28 cellular contexts compared by ENCODE assay signal in the genomic region with DNA sequence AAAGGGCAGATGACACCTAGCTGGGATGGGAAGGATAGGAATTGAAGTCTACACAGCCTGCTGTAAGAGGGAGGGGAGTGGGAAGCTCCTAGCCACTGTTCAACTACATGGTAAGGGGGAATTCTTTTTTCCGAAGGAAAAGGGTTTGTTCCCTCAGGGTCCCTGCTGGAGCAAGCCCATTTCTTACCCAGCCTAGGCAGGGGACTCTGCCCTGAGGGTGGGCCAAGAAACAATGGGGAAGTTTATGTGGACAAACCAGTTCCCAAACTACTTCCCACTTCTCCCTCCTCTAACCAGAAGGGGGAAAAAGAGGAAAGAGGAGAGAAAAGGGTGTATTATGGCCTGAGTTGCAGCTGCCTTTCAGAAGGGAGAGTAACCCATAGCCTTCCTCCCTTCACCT. TPM values are rescaled to one million over a fixed set of nuclear protein-coding genes. Genes with fewer than 3 reads are reported as not detected.
"Had no signal": no experiment of that assay in that cellular context is flagged by ENCODE, and none has a peak within 500 bp of the region (broad histone marks: within the 10 kb centered on the region; RNA-seq: fewer than 3 reads in every experiment).

No MANE protein-coding gene starts in this region.

- FAIRE-seq: bronchial epithelial cell had no signal

- H3K27me3 Mint-ChIP-seq: activated CD8-positive, alpha-beta T cell treated with anti-CD3 and anti-CD28 coated beads for 36 hours; activated naive CD4-positive, alpha-beta T cell treated with anti-CD3 and anti-CD28 coated beads, Interleukin-2, amount 50 U/mL, for 24 hours; central memory CD8-positive, alpha-beta T cell had no signal

- H3K4me3 Mint-ChIP-seq: activated CD8-positive, alpha-beta T cell treated with anti-CD3 and anti-CD28 coated beads for 36 hours; activated naive CD4-positive, alpha-beta T cell treated with anti-CD3 and anti-CD28 coated beads, Interleukin-2, amount 50 U/mL, for 24 hours; activated T-cell treated with anti-CD3 and anti-CD28 coated beads, Interleukin-2, amount 50 U/mL, for 72 hours; central memory CD8-positive, alpha-beta T cell had no signal

- H3K27ac Mint-ChIP-seq: activated CD8-positive, alpha-beta T cell treated with anti-CD3 and anti-CD28 coated beads for 36 hours; activated naive CD4-positive, alpha-beta T cell treated with anti-CD3 and anti-CD28 coated beads, Interleukin-2, amount 50 U/mL, for 24 hours; activated T-cell treated with anti-CD3 and anti-CD28 coated beads, Interleukin-2, amount 50 U/mL, for 72 hours; activated T-helper 2 cell treated with anti-CD3 and anti-CD28 coated beads, Interferon-gamma antibody, Interleukin-2, Interleukin-4, amounts not matched to agents 10 μg/mL and 5 μg/mL and 100 μg/mL, durations not matched to agents 14 hours and 24 hours and 36 hours had no signal

- ATAC-seq: activated CD4-positive, CD25-positive, alpha-beta regulatory T cell treated with anti-CD3 and anti-CD28 coated beads, Interleukin-2, amount 50 U/mL, for 24 hours; activated CD8-positive, alpha-beta T cell treated with anti-CD3 and anti-CD28 coated beads for 36 hours; activated T-cell treated with anti-CD3 and anti-CD28 coated beads, Interleukin-2, amount 50 U/mL, for 72 hours; body of pancreas had no signal

- H3K27ac ChIP-seq: ascending aorta, body of pancreas, Peyer's patch, RWPE1, SJCRH30, WERI-Rb-1 had no signal

- H3K4me2 ChIP-seq: SK-N-SH had no signal

- H3K36me3 ChIP-seq: ascending aorta, MG63, Peyer's patch, SJCRH30, WERI-Rb-1 had no signal

- H3K9me2 ChIP-seq: SK-N-SH had no signal

- H3K4me1 ChIP-seq: ascending aorta, body of pancreas, Peyer's patch, SJCRH30 had no signal

- H3K27me3 ChIP-seq: ascending aorta, body of pancreas, MG63, Peyer's patch, SJCRH30 had no signal

- H3K36me3 Mint-ChIP-seq: activated naive CD4-positive, alpha-beta T cell treated with anti-CD3 and anti-CD28 coated beads, Interleukin-2, amount 50 U/mL, for 24 hours had no signal

- H3K4me3 ChIP-seq: ascending aorta, body of pancreas, MG63, Peyer's patch, SJCRH30 had no signal

- DNase-seq: activated CD4-positive, alpha-beta T cell treated with anti-CD3 and anti-CD28 coated beads for 4 hours; activated CD8-positive, alpha-beta memory T cell treated with anti-CD3 and anti-CD28 coated beads, Interleukin-2, amount 50 U/mL, for 4 hours; activated CD8-positive, alpha-beta T cell treated with anti-CD3 and anti-CD28 coated beads for 36 hours; activated T-cell treated with anti-CD3 and anti-CD28 coated beads, Interleukin-2, amount 50 U/mL, for 72 hours; body of pancreas; MG63; NCI-H1105; NCI-H1436; NCI-H1694 treated with DMSO at 0.1 percent for 48 hours; NCI-H2029 treated with DMSO at 0.1 percent for 48 hours; NCI-H345; NCI-H510A; NCI-H526 treated with DMSO at 0.1 percent for 48 hours; NK-92 treated with Interleukin-12 subunit alpha and Interleukin-12 subunit beta, amount 100 ng/mL, for 24 hours; Peyer's patch; Right ventricle myocardium superior; SJCRH30; SK-N-SH; T-helper 1 cell; WERI-Rb-1 had no signal

- H3K9me3 Mint-ChIP-seq: activated naive CD4-positive, alpha-beta T cell treated with anti-CD3 and anti-CD28 coated beads, Interleukin-2, amount 50 U/mL, for 24 hours; activated T-cell treated with anti-CD3 and anti-CD28 coated beads, Interleukin-2, amount 50 U/mL, for 72 hours; central memory CD8-positive, alpha-beta T cell had no signal

RNA-seq across cellular contexts. Expression of a gene that starts 13.5 kb away (rescaled TPM):
- total RNA-seq: activated T-helper 2 cell treated with anti-CD3 and anti-CD28 coated beads, Interferon-gamma antibody, Interleukin-2, Interleukin-4, amounts not matched to agents 10 μg/mL and 5 μg/mL and 100 μg/mL, durations not matched to agents 14 hours and 24 hours and 36 hours; bronchial epithelial cell; SJCRH30; T-helper 2 cell treated with Interferon-gamma antibody and Interleukin-4, amounts not matched to agents 100 ng/mL and 5 ng/mL, for 36 hours had no signal
- polyA plus RNA-seq: SK-N-SH had no signal
